Comparison of ENCODE assay signal across 20 cellular contexts in genomic region chr3:71247948-71248315, GRCh38.
DNase-seq lines count a peak whose midpoint lies in the region; ATAC-seq and TF ChIP-seq lines count a peak whose summit lies in the region.
"Had no signal": no experiment of that assay in that cellular context is flagged by ENCODE, and none has a peak within 500 bp of the region (broad histone marks: within the 10 kb centered on the region; RNA-seq: fewer than 3 reads in every experiment).

No MANE protein-coding gene starts in this region.

- DNase-seq in activated naive CD4-positive, alpha-beta T cell (lab: John Stamatoyannopoulos, UW) = no peak
- DNase-seq in NCI-H1417 treated with DMSO at 0.1 percent for 48 hours (lab: John Stamatoyannopoulos, UW) (peak; percentile 12), brain microvascular endothelial cell (no peak), sigmoid colon (no peak)
- DNase-seq in activated CD4-positive, CD25-positive, alpha-beta regulatory T cell (lab: John Stamatoyannopoulos, UW) = no peak
- DNase-seq: activated gamma-delta T cell treated with Interleukin-2 at 50 U/mL for 16 hours, esophagus squamous epithelium, kidney, midbrain, NCI-H187 treated with DMSO at 0.1 percent for 48 hours, NCI-H510A treated with DMSO at 0.1 percent for 48 hours had no signal

- no peaks in the 10 kb centered on the region for H3K27me3 Mint-ChIP-seq in activated naive CD4-positive, alpha-beta T cell treated with anti-CD3 and anti-CD28 coated beads, Interleukin-2, amount 50 U/mL, for 24 hours
- H3K27me3 Mint-ChIP-seq: stimulated activated memory B cell treated with anti-CD40 and anti-IgM and Interleukin-4, amounts not matched to agents 10 μg/mL and 1 μg/mL and 100 μg/mL, for 72 hours had no signal

- intact Hi-C loops in sigmoid colon (cut with DNase I) = loop anchor here (5.0 kb wide), 2 partner anchors 54 to 266 kb away; no protein-coding TSS in a partner anchor

- H3K9me3 Mint-ChIP-seq in activated naive CD4-positive, alpha-beta T cell treated with anti-CD3 and anti-CD28 coated beads, Interleukin-2, amount 50 U/mL, for 24 hours = no peaks in the 10 kb centered on the region
- H3K9me3 Mint-ChIP-seq: stimulated activated memory B cell treated with anti-CD40 and anti-IgM and Interleukin-4, amounts not matched to agents 10 μg/mL and 1 μg/mL and 100 μg/mL, for 72 hours had no signal

- no peaks in the 10 kb centered on the region for H3K9me3 ChIP-seq in sigmoid colon
- H3K9me3 ChIP-seq: body of pancreas, esophagus squamous epithelium, pancreas had no signal

- 95 to 99% methylated on average over 3 of the region's 3 CpGs for WGBS in sigmoid colon, 2 donors

- H3K4me1 Mint-ChIP-seq in activated naive CD4-positive, alpha-beta T cell treated with anti-CD3 and anti-CD28 coated beads, Interleukin-2, amount 50 U/mL, for 24 hours = peaks cover 89% of the 10 kb centered on the region

- no peaks in the 10 kb centered on the region for H3K36me3 ChIP-seq in brain microvascular endothelial cell (replicated peaks)
- H3K36me3 ChIP-seq in sigmoid colon = no peaks in the 10 kb centered on the region
- H3K36me3 ChIP-seq: esophagus squamous epithelium, pancreas had no signal

- TF ChIP-seq CTCF in brain microvascular endothelial cell (IDR thresholded peaks at IDR 0.05; ENCODE audit: low read depth, low read length, missing control alignments) (no peak), sigmoid colon (IDR thresholded peaks at IDR 0.05) (no peak)

- peaks cover 0 to 41% (median 20%) of the 10 kb centered on the region in 4 donors for H3K4me1 ChIP-seq in sigmoid colon

- no peak for TF ChIP-seq EP300 in sigmoid colon (IDR thresholded peaks at IDR 0.05)

- H3K27ac Mint-ChIP-seq in activated naive CD4-positive, alpha-beta T cell treated with anti-CD3 and anti-CD28 coated beads, Interleukin-2, amount 50 U/mL, for 24 hours = no peak overlapping the region

- H3K27ac ChIP-seq in brain microvascular endothelial cell (peak overlapping the region; percentile 96), sigmoid colon (peak overlapping the region; percentile 79 to 89 (median 85))
- H3K27ac ChIP-seq: dorsolateral prefrontal cortex, pancreas had no signal

- ATAC-seq in HG03045 (IDR thresholded peaks at IDR 0.05; ENCODE audit: unreplicated experiment) (no peak), HG03135 (IDR thresholded peaks at IDR 0.05; ENCODE audit: unreplicated experiment) (no peak)
- ATAC-seq: body of pancreas; stimulated activated memory B cell treated with anti-CD40 and anti-IgM and Interleukin-4, amounts not matched to agents 10 μg/mL and 1 μg/mL and 100 μg/mL, for 72 hours had no signal

- no peaks in the 10 kb centered on the region for H3K27me3 ChIP-seq in brain microvascular endothelial cell (replicated peaks)
- no peaks in the 10 kb centered on the region for H3K27me3 ChIP-seq in sigmoid colon
- H3K27me3 ChIP-seq: body of pancreas, dorsolateral prefrontal cortex, esophagus squamous epithelium, hepatocyte, pancreas had no signal

- H3K4me3 ChIP-seq in brain microvascular endothelial cell (ENCODE audit: low read depth, low read length) = no peak overlapping the region
- H3K4me3 ChIP-seq in sigmoid colon = no peak overlapping the region
- H3K4me3 ChIP-seq: body of pancreas, dorsolateral prefrontal cortex, esophagus squamous epithelium, hepatocyte, pancreas, smooth muscle cell had no signal

- peak overlapping the region; percentile 0 for H3K4me3 Mint-ChIP-seq in activated naive CD4-positive, alpha-beta T cell treated with anti-CD3 and anti-CD28 coated beads, Interleukin-2, amount 50 U/mL, for 24 hours
- H3K4me3 Mint-ChIP-seq: stimulated activated memory B cell treated with anti-CD40 and anti-IgM and Interleukin-4, amounts not matched to agents 10 μg/mL and 1 μg/mL and 100 μg/mL, for 72 hours had no signal

- in situ Hi-C loops in brain microvascular endothelial cell (cut with HindIII; ENCODE audit: low pct_ligation_motif_present, low sequenced_read_pairs) = no loop called here

- H3K36me3 Mint-ChIP-seq in activated naive CD4-positive, alpha-beta T cell treated with anti-CD3 and anti-CD28 coated beads, Interleukin-2, amount 50 U/mL, for 24 hours = peaks cover 13% of the 10 kb centered on the region
- H3K36me3 Mint-ChIP-seq: stimulated activated memory B cell treated with anti-CD40 and anti-IgM and Interleukin-4, amounts not matched to agents 10 μg/mL and 1 μg/mL and 100 μg/mL, for 72 hours had no signal

- TF ChIP-seq POLR2A in sigmoid colon (IDR thresholded peaks at IDR 0.05) = no peak
